Comparison of ENCODE assay signal across 1 cellular context in the genomic region with DNA sequence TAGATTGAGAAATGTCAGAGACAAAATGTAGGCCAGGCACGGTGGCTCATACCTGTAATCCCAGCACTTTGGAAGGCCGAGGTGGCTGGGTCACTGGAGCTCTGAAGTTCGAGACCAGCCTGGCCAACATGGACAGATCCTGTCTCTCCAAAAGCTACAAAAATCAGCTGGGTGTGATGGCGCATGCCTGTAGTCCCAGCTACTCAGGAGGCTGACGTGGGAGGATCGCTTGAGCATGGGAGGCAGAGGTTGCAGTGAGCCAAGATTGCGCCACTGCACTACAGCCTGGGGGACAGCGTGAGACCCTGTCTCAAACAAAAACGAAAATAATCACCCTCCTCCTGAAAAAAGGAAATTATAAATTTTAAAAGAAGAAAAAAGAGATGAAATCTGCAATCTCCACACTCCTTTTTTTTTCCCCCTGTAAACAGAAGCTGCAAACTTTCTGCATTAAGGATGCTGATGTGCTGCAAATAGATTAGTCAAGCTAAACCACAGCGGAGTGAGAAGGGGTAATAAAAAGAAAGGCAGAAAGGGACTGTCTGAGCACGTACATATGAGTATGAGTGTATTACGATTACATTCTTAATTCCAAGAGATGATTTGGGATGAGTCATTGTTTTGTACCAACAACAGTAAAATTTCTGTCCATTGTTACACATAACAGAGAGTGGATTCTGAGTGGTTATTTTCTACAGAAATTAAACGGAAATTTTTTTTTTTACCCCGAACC.
TF ChIP-seq lines count a peak whose summit lies in the region.

No MANE protein-coding gene starts in this region.

TF ChIP-seq in WTC11, 78 proteins besides CTCF, POLR2A, EP300 and RAD21 (continued from another document):
- TF ChIP-seq, protein P1, sequence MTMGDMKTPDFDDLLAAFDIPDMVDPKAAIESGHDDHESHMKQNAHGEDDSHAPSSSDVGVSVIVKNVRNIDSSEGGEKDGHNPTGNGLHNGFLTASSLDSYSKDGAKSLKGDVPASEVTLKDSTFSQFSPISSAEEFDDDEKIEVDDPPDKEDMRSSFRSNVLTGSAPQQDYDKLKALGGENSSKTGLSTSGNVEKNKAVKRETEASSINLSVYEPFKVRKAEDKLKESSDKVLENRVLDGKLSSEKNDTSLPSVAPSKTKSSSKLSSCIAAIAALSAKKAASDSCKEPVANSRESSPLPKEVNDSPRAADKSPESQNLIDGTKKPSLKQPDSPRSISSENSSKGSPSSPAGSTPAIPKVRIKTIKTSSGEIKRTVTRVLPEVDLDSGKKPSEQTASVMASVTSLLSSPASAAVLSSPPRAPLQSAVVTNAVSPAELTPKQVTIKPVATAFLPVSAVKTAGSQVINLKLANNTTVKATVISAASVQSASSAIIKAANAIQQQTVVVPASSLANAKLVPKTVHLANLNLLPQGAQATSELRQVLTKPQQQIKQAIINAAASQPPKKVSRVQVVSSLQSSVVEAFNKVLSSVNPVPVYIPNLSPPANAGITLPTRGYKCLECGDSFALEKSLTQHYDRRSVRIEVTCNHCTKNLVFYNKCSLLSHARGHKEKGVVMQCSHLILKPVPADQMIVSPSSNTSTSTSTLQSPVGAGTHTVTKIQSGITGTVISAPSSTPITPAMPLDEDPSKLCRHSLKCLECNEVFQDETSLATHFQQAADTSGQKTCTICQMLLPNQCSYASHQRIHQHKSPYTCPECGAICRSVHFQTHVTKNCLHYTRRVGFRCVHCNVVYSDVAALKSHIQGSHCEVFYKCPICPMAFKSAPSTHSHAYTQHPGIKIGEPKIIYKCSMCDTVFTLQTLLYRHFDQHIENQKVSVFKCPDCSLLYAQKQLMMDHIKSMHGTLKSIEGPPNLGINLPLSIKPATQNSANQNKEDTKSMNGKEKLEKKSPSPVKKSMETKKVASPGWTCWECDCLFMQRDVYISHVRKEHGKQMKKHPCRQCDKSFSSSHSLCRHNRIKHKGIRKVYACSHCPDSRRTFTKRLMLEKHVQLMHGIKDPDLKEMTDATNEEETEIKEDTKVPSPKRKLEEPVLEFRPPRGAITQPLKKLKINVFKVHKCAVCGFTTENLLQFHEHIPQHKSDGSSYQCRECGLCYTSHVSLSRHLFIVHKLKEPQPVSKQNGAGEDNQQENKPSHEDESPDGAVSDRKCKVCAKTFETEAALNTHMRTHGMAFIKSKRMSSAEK (CRISPR knock-in tag; IDR thresholded peaks at IDR 0.05; ENCODE audit: borderline replicate concordance), result no peak
